Comparison of ENCODE assay signal across 10 cellular contexts in genomic region chr14:105484997-105485393, GRCh38. TPM values are rescaled to one million over a fixed set of nuclear protein-coding genes. Genes with fewer than 3 reads are reported as not detected.
A peak's percentile ranks its signal among the peaks of the same experiment; 100 is the strongest.
DNase-seq lines count a peak whose midpoint lies in the region; ATAC-seq and TF ChIP-seq lines count a peak whose summit lies in the region.
"Had no signal": no experiment of that assay in that cellular context is flagged by ENCODE, and none has a peak within 500 bp of the region (broad histone marks: within the 10 kb centered on the region; RNA-seq: fewer than 3 reads in every experiment).

No MANE protein-coding gene starts in this region.

- H3K9me3 ChIP-seq in CD4-positive, CD25-positive, alpha-beta regulatory T cell (ENCODE audit: control insufficient read depth in 2 of 2, low read length in 2 of 2): no peaks in the 10 kb centered on the region
- H3K9me3 ChIP-seq in HEK293 (ENCODE audit: control insufficient read depth, insufficient read depth, low read depth, low read length) (no peaks in the 10 kb centered on the region), esophagus muscularis mucosa (no peaks in the 10 kb centered on the region)

- no peak overlapping the region for H3K4me3 ChIP-seq in CD4-positive, CD25-positive, alpha-beta regulatory T cell (ENCODE audit: low read depth, low read length)
- H3K4me3 ChIP-seq in HEK293 (ENCODE audit: low read depth, low read length) (no peak overlapping the region), esophagus muscularis mucosa (no peak overlapping the region), skin epidermis (no peak overlapping the region)

- H3K27me3 ChIP-seq in CD4-positive, CD25-positive, alpha-beta regulatory T cell (ENCODE audit: control insufficient read depth, insufficient read depth, low read length): no peaks in the 10 kb centered on the region
- H3K27me3 ChIP-seq in esophagus muscularis mucosa: peaks cover 0 to 14% (median 0%) of the 10 kb centered on the region in 4 donors

- ATAC-seq in CD4-positive, CD25-positive, alpha-beta regulatory T cell (ENCODE audit: low read depth in 2 of 2): no peak
- ATAC-seq in HG03039 (IDR thresholded peaks at IDR 0.05; ENCODE audit: unreplicated experiment) (no peak), HG03108 (IDR thresholded peaks at IDR 0.05; ENCODE audit: unreplicated experiment) (no peak)

- no peak for TF ChIP-seq POLR2A in esophagus muscularis mucosa (IDR thresholded peaks at IDR 0.05; ENCODE audit: low read depth)

- H3K36me3 Mint-ChIP-seq in CD4-positive, CD25-positive, alpha-beta regulatory T cell: no peaks in the 10 kb centered on the region

- peaks cover 0 to 2% (median 0%) of the 10 kb centered on the region in 7 donors for H3K9me3 Mint-ChIP-seq in CD4-positive, CD25-positive, alpha-beta regulatory T cell

- CTCF ChIA-PET in HEK293 (lab: Yijun Ruan, JAX): interaction anchor here (1.3 to 1.7 kb wide), 2 partner anchors 14 to 43 kb away, joined by 4 read pairs; no protein-coding TSS in a partner anchor

- no peak for DNase-seq in CD4-positive, CD25-positive, alpha-beta regulatory T cell
- DNase-seq in esophagus muscularis mucosa (ENCODE audit: extremely low spot score) (no peak), KG1 (lab: John Stamatoyannopoulos, UW) (no peak)
- DNase-seq: activated CD4-positive, CD25-positive, alpha-beta regulatory T cell treated with anti-CD3 and anti-CD28 coated beads, Interleukin-2, amount 50 U/mL, for 72 hours; amniotic stem cell had no signal

- peak overlapping the region; percentile 100 for H3K27ac ChIP-seq in CD4-positive, CD25-positive, alpha-beta regulatory T cell (ENCODE audit: insufficient read depth, low read length, poor library complexity, severe bottlenecking)
- H3K27ac ChIP-seq in HEK293 (ENCODE audit: extremely low read depth, low read depth, low read length) (no peak overlapping the region; the same call in 1 of the 2 replicates), esophagus muscularis mucosa (replicated peaks in 1 of 4) (peak overlapping the region; percentile 93 to 99 (median 96)), skin epidermis (peak overlapping the region in 15 of 21 experiments; percentile 14 to 99 (median 96))

- peak overlapping the region in 2 of 3 donors; percentile 97 to 98 for H3K27ac Mint-ChIP-seq in CD4-positive, CD25-positive, alpha-beta regulatory T cell

- TF ChIP-seq CTCF in HEK293 (tag by site-specific recombination; IDR thresholded peaks at IDR 0.05) (no peak), esophagus muscularis mucosa (IDR thresholded peaks at IDR 0.05) (no peak)

- peaks cover 99% of the 10 kb centered on the region for H3K4me1 ChIP-seq in CD4-positive, CD25-positive, alpha-beta regulatory T cell (ENCODE audit: control insufficient read depth, insufficient read depth, low read length, poor library complexity, severe bottlenecking)
- H3K4me1 ChIP-seq in HEK293 (ENCODE audit: control insufficient read depth, insufficient read depth, low read length) (peaks cover 10% of the 10 kb centered on the region), esophagus muscularis mucosa (peaks cover 92 to 100% (median 100%) of the 10 kb centered on the region in 4 donors)

- no peak for TF ChIP-seq EP300 in esophagus muscularis mucosa (IDR thresholded peaks at IDR 0.05)

- WGBS in esophagus muscularis mucosa: no CpG with 5 or more reads among the region's 16 CpGs

- peaks cover 16% of the 10 kb centered on the region for H3K27me3 Mint-ChIP-seq in CD4-positive, CD25-positive, alpha-beta regulatory T cell

- POLR2A ChIA-PET in HEK293 (lab: Yijun Ruan, JAX): no interaction called here

- peaks cover 5 to 66% (median 28%) of the 10 kb centered on the region in 4 donors for H3K4me1 Mint-ChIP-seq in CD4-positive, CD25-positive, alpha-beta regulatory T cell

- no peaks in the 10 kb centered on the region for H3K36me3 ChIP-seq in CD4-positive, CD25-positive, alpha-beta regulatory T cell (ENCODE audit: control insufficient read depth, insufficient read depth, low read length)
- H3K36me3 ChIP-seq in HEK293 (ENCODE audit: control insufficient read depth in 2 of 2, insufficient read depth in 1 of 2, low read length in 2 of 2) (no peaks in the 10 kb centered on the region), esophagus muscularis mucosa (peaks cover 0 to 11% (median 1%) of the 10 kb centered on the region in 4 donors)

- H3K4me3 Mint-ChIP-seq in CD4-positive, CD25-positive, alpha-beta regulatory T cell: peak overlapping the region in 3 of 4 donors; percentile 62 to 93 (median 87)

- intact Hi-C loops in esophagus muscularis mucosa (cut with DNase I): loop anchor here (5.0 kb wide), 1 partner anchor 38 kb away; no protein-coding TSS in a partner anchor

TF ChIP-seq in HEK293, 187 proteins besides CTCF, POLR2A, EP300 and RAD21:
- TF ChIP-seq PRDM10 (tag by site-specific recombination; IDR thresholded peaks at IDR 0.05) (0 out of 2 replicates have a peak, but pooled peaks have one; percentile 30), ZNF501 (tag by site-specific recombination; IDR thresholded peaks at IDR 0.05) (no peak)

RNA-seq across cellular contexts. Expression of gene CRIP1, which starts 1.7 kb away (rescaled TPM):
- 558 TPM for total RNA-seq in CD4-positive, CD25-positive, alpha-beta regulatory T cell
- 1,000 to 10,000 TPM; 1,044 to 2,243 (median 1,681) TPM for polyA plus RNA-seq in CD4-positive, CD25-positive, alpha-beta regulatory T cell
- 100 to 1,000 TPM in 1 of 4 donors, 10 to 100 TPM in 3; 34.0 to 110 (median 54.6) TPM for total RNA-seq in esophagus muscularis mucosa
- total RNA-seq: LHCN-M2 had no signal

RNA-seq across cellular contexts. Expression of gene TEDC1, which starts 6.1 kb away (rescaled TPM):
- 118 TPM for total RNA-seq in CD4-positive, CD25-positive, alpha-beta regulatory T cell
- 10 to 100 TPM in 1 of 4 donors, 1 to 10 TPM in 3; 5.5 to 10.4 (median 7.9) TPM for polyA plus RNA-seq in CD4-positive, CD25-positive, alpha-beta regulatory T cell
- 1 to 10 TPM; 3.8 to 6.6 (median 4.7) TPM for total RNA-seq in esophagus muscularis mucosa

RNA-seq across cellular contexts. Expression of gene CRIP2, which starts 10.4 kb away (rescaled TPM):
- total RNA-seq in CD4-positive, CD25-positive, alpha-beta regulatory T cell: 37.1 TPM
- polyA plus RNA-seq in CD4-positive, CD25-positive, alpha-beta regulatory T cell: 100 to 1,000 TPM in 2 of 4 donors, 10 to 100 TPM in 2; 12.0 to 131 (median 72.9) TPM
- total RNA-seq in esophagus muscularis mucosa: 100 to 1,000 TPM; 283 to 578 (median 392) TPM

RNA-seq across cellular contexts. Expression of gene TMEM121, which starts 41.4 kb away (rescaled TPM):
- 1.8 TPM for total RNA-seq in CD4-positive, CD25-positive, alpha-beta regulatory T cell
- 1 to 10 TPM; 3.4 to 5.8 (median 4.4) TPM for polyA plus RNA-seq in CD4-positive, CD25-positive, alpha-beta regulatory T cell
- 10 to 100 TPM in 1 of 4 donors, 1 to 10 TPM in 3; 2.9 to 13.0 (median 5.4) TPM for total RNA-seq in esophagus muscularis mucosa

Comparison
In these comparisons a context has a peak if more than half of its experiments do, and no peak if none do; other contexts are left out.
1. RNA of gene TEDC1, which starts 6.1 kb away (total RNA-seq): 118 TPM in CD4-positive, CD25-positive, alpha-beta regulatory T cell (single experiment); 3.8 to 6.6 TPM in esophagus muscularis mucosa; every median in the first group is over 10 times any median in the second.